ENCODE assay signal across 16 cellular contexts in genomic region chr9:36939655-36940578, GRCh38.
DNase-seq lines count a peak whose midpoint lies in the region; TF ChIP-seq lines count a peak whose summit lies in the region.
"Had no signal": no experiment of that assay in that cellular context is flagged by ENCODE, and none has a peak within 500 bp of the region (broad histone marks: within the 10 kb centered on the region; RNA-seq: fewer than 3 reads in every experiment).

No MANE protein-coding gene starts in this region.

- no peak overlapping the region for H3K27ac ChIP-seq in hepatocyte
- H3K27ac ChIP-seq: RWPE1, SJSA1 had no signal

- no peak overlapping the region for H3K4me3 Mint-ChIP-seq in type B pancreatic cell
- H3K4me3 Mint-ChIP-seq in activated naive CD4-positive, alpha-beta T cell treated with anti-CD3 and anti-CD28 coated beads for 36 hours: no peak overlapping the region

- H3K27ac Mint-ChIP-seq in type B pancreatic cell: no peak overlapping the region
- no peak overlapping the region for H3K27ac Mint-ChIP-seq in activated naive CD4-positive, alpha-beta T cell treated with anti-CD3 and anti-CD28 coated beads for 36 hours
- H3K27ac Mint-ChIP-seq: CD14-positive monocyte had no signal

- peaks cover 4% of the 10 kb centered on the region for H3K4me1 Mint-ChIP-seq in type B pancreatic cell (ENCODE audit: unreplicated experiment)
- no peaks in the 10 kb centered on the region for H3K4me1 Mint-ChIP-seq in activated naive CD4-positive, alpha-beta T cell treated with anti-CD3 and anti-CD28 coated beads for 36 hours (ENCODE audit: low read depth)
- H3K4me1 Mint-ChIP-seq: CD14-positive monocyte had no signal

- no peaks in the 10 kb centered on the region for H3K79me2 ChIP-seq in hepatocyte

- DNase-seq in activated CD8-positive, alpha-beta memory T cell treated with anti-CD3 and anti-CD28 coated beads for 24 hours: peak; percentile 40
- DNase-seq in activated CD8-positive, alpha-beta memory T cell treated with anti-CD3 and anti-CD28 coated beads, Interleukin-2, amount 50 U/mL, for 4 hours: no peak
- DNase-seq in NCI-H2227 (lab: John Stamatoyannopoulos, UW; ENCODE audit: unreplicated experiment) (peak; percentile 55), hepatocyte (ENCODE audit: low spot score) (peak; percentile 2), type B pancreatic cell (ENCODE audit: extremely low spot score, unreplicated experiment) (peak; percentile 34), H4 (ENCODE audit: low spot score) (no peak), GF-D8 (lab: John Stamatoyannopoulos, UW) (no peak)
- no peak for DNase-seq in activated naive CD4-positive, alpha-beta T cell treated with anti-CD3 and anti-CD28 coated beads for 36 hours
- DNase-seq: HCEC 1CT; NCI-H187 treated with DMSO at 0.1 percent for 48 hours; NK-92 treated with Interleukin-12 subunit alpha and Interleukin-12 subunit beta, amount 100 ng/mL, for 24 hours; SW 1271 had no signal

- no peaks in the 10 kb centered on the region for H3K9me2 ChIP-seq in hepatocyte (replicated peaks; ENCODE audit: insufficient read depth)

- no peaks in the 10 kb centered on the region for H3K36me3 ChIP-seq in hepatocyte (replicated peaks; ENCODE audit: insufficient read depth, low read depth)
- H3K36me3 ChIP-seq: SJSA1 had no signal

- H3K4me1 ChIP-seq in hepatocyte (ENCODE audit: insufficient read depth): no peaks in the 10 kb centered on the region
- H3K4me1 ChIP-seq: SJSA1 had no signal

- H3K36me3 Mint-ChIP-seq in type B pancreatic cell: no peaks in the 10 kb centered on the region
- H3K36me3 Mint-ChIP-seq in activated naive CD4-positive, alpha-beta T cell treated with anti-CD3 and anti-CD28 coated beads for 36 hours (ENCODE audit: low read depth): no peaks in the 10 kb centered on the region
- H3K36me3 Mint-ChIP-seq: CD14-positive monocyte had no signal

- H3K27me3 ChIP-seq in hepatocyte: peaks cover 15% of the 10 kb centered on the region

- H2AFZ ChIP-seq in hepatocyte: no peak overlapping the region

- no peak overlapping the region for H3K4me3 ChIP-seq in hepatocyte
- H3K4me3 ChIP-seq: K562, SJSA1 had no signal

- peaks cover 39% of the 10 kb centered on the region for H3K27me3 Mint-ChIP-seq in type B pancreatic cell
- no peaks in the 10 kb centered on the region for H3K27me3 Mint-ChIP-seq in activated naive CD4-positive, alpha-beta T cell treated with anti-CD3 and anti-CD28 coated beads for 36 hours (ENCODE audit: low read depth)

- CTCF ChIA-PET in activated naive CD4-positive, alpha-beta T cell treated with anti-CD3 and anti-CD28 coated beads for 36 hours (lab: Charles Lee): no interaction called here

- intact Hi-C loops in activated naive CD4-positive, alpha-beta T cell treated with anti-CD3 and anti-CD28 coated beads for 36 hours (cut with micrococcal nuclease): no loop called here

- 89% methylated on average over 33 of the region's 33 CpGs for WGBS in hepatocyte (ENCODE audit: low lambda C conversion rate, missing lambda C conversion rate)

- TF ChIP-seq CTCF in hepatocyte (IDR thresholded peaks at IDR 0.05; ENCODE audit: poor library complexity): no peak
- TF ChIP-seq CTCF in type B pancreatic cell (conservative IDR thresholded peaks at IDR 0.05): no peak

- H4K20me1 ChIP-seq in hepatocyte (ENCODE audit: insufficient read depth, poor library complexity, severe bottlenecking): no peaks in the 10 kb centered on the region

- no peaks in the 10 kb centered on the region for H3K9me3 Mint-ChIP-seq in type B pancreatic cell
- H3K9me3 Mint-ChIP-seq in activated naive CD4-positive, alpha-beta T cell treated with anti-CD3 and anti-CD28 coated beads for 36 hours: no peaks in the 10 kb centered on the region

- H3K4me2 ChIP-seq in hepatocyte: no peak overlapping the region

- no peaks in the 10 kb centered on the region for H3K9me3 ChIP-seq in hepatocyte (ENCODE audit: low read depth)
- H3K9me3 ChIP-seq: SJSA1 had no signal

Comparison
In these comparisons a context has a peak if more than half of its experiments do, and no peak if none do; other contexts are left out.
1. DNase-seq: peak in activated CD8-positive, alpha-beta memory T cell treated with anti-CD3 and anti-CD28 coated beads for 24 hours (single experiment), NCI-H2227 (single experiment), hepatocyte (single experiment) and type B pancreatic cell (single experiment); none in activated CD8-positive, alpha-beta memory T cell treated with anti-CD3 and anti-CD28 coated beads, Interleukin-2, amount 50 U/mL, for 4 hours (single experiment), H4 (single experiment), activated naive CD4-positive, alpha-beta T cell treated with anti-CD3 and anti-CD28 coated beads for 36 hours (single experiment) and GF-D8 (single experiment).